In genomic region chr2:237725661-237726060, GRCh38 we compare ENCODE assay signal across 11 cellular contexts.
DNase-seq lines count a peak whose midpoint lies in the region; ATAC-seq and TF ChIP-seq lines count a peak whose summit lies in the region.
"Had no signal": no experiment of that assay in that cellular context is flagged by ENCODE, and none has a peak within 500 bp of the region (broad histone marks: within the 10 kb centered on the region; RNA-seq: fewer than 3 reads in every experiment).

No MANE protein-coding gene starts in this region.

- no peak for TF ChIP-seq CTCF in Calu3 (IDR thresholded peaks at IDR 0.05; ENCODE audit: unreplicated experiment)
- TF ChIP-seq CTCF in neutrophil (IDR thresholded peaks at IDR 0.05), result peak; percentile 33

- intact Hi-C loops in Calu3 (cut with micrococcal nuclease; ENCODE audit: unreplicated experiment), result no loop called here
- intact Hi-C loops in Right ventricle myocardium inferior (cut with DNase I), result no loop called here

- peaks cover 19 to 25% of the 10 kb centered on the region in 2 experiments for H3K4me1 ChIP-seq in neutrophil (ENCODE audit: control insufficient read depth in 1 of 2, insufficient read depth in 1 of 2, low read depth in 1 of 2, low read length in 1 of 2)

- no peaks in the 10 kb centered on the region for H3K9me3 ChIP-seq in neutrophil

- H3K4me3 ChIP-seq in neutrophil (ENCODE audit: low read depth in 1 of 2, low read length in 1 of 2), result peak overlapping the region in 1 of 2 experiments; percentile 18
- H3K4me3 ChIP-seq: PC-9 had no signal

- peak overlapping the region; percentile 31 for H3K27ac Mint-ChIP-seq in Calu3 (ENCODE audit: unreplicated experiment)
- H3K27ac Mint-ChIP-seq: activated T-cell treated with anti-CD3 and anti-CD28 coated beads, Interleukin-2, amount 50 U/mL, for 24 hours had no signal

- H3K36me3 Mint-ChIP-seq in Calu3 (ENCODE audit: insufficient read depth, unreplicated experiment), result peaks cover 61% of the 10 kb centered on the region

- CTCF ChIA-PET in Calu3 (lab: Charles Lee), result no interaction called here

- ATAC-seq in Right ventricle myocardium inferior, result peak; percentile 64
- no peak for ATAC-seq in HG03354 (IDR thresholded peaks at IDR 0.05; ENCODE audit: poor library complexity, severe bottlenecking, unreplicated experiment)
- ATAC-seq in stimulated activated naive CD8-positive, alpha-beta T cell treated with anti-CD3 and anti-CD28 coated beads, Interleukin-15, Interleukin-2, amounts not matched to agents 100 U/mL and 50 U/mL, for 24 hours, result no peak

- H3K4me3 Mint-ChIP-seq in Calu3 (ENCODE audit: low read depth, unreplicated experiment), result no peak overlapping the region
- H3K4me3 Mint-ChIP-seq: activated T-cell treated with anti-CD3 and anti-CD28 coated beads, Interleukin-2, amount 50 U/mL, for 24 hours had no signal

- H3K36me3 ChIP-seq in neutrophil, result peaks cover 18% of the 10 kb centered on the region

- no peaks in the 10 kb centered on the region for H3K27me3 Mint-ChIP-seq in Calu3 (ENCODE audit: unreplicated experiment)
- H3K27me3 Mint-ChIP-seq: activated T-cell treated with anti-CD3 and anti-CD28 coated beads, Interleukin-2, amount 50 U/mL, for 24 hours; CD4-positive, CD25-positive, alpha-beta regulatory T cell had no signal

- H3K4me1 Mint-ChIP-seq in Calu3 (ENCODE audit: low read depth, unreplicated experiment), result peaks cover 64% of the 10 kb centered on the region

- no TSS peak for BruUV-seq in Calu3 (replicated peaks; lab: Mats Ljungman, UMichigan)

- no peaks in the 10 kb centered on the region for H3K27me3 ChIP-seq in neutrophil

- H3K9me3 Mint-ChIP-seq in Calu3 (ENCODE audit: low read depth, unreplicated experiment), result no peaks in the 10 kb centered on the region
- H3K9me3 Mint-ChIP-seq: activated T-cell treated with anti-CD3 and anti-CD28 coated beads, Interleukin-2, amount 50 U/mL, for 24 hours; CD4-positive, CD25-positive, alpha-beta regulatory T cell had no signal

- H3K27ac ChIP-seq in neutrophil, result peak overlapping the region; percentile 65
- H3K27ac ChIP-seq: PC-9 had no signal

- DNase-seq in Calu3 (no peak), NOMO-1 treated with dmso at 0.1 percent for 144 hours (lab: John Stamatoyannopoulos, UW; ENCODE audit: unreplicated experiment) (peak; percentile 57), Right ventricle myocardium inferior (ENCODE audit: missing footprints) (no peak), NCI-H2196 treated with DMSO at 0.1 percent for 48 hours (lab: John Stamatoyannopoulos, UW; ENCODE audit: unreplicated experiment) (no peak), KG1 (lab: John Stamatoyannopoulos, UW) (no peak)
- no peak for DNase-seq in stimulated activated naive CD8-positive, alpha-beta T cell treated with anti-CD3 and anti-CD28 coated beads, Interleukin-15, Interleukin-2, amounts not matched to agents 100 U/mL and 50 U/mL, for 24 hours
- DNase-seq: activated T-cell treated with anti-CD3 and anti-CD28 coated beads, Interleukin-2, amount 50 U/mL, for 24 hours; CD4-positive, CD25-positive, alpha-beta regulatory T cell; PC-9 had no signal
